21 cellular contexts compared by ENCODE assay signal in the genomic region with DNA sequence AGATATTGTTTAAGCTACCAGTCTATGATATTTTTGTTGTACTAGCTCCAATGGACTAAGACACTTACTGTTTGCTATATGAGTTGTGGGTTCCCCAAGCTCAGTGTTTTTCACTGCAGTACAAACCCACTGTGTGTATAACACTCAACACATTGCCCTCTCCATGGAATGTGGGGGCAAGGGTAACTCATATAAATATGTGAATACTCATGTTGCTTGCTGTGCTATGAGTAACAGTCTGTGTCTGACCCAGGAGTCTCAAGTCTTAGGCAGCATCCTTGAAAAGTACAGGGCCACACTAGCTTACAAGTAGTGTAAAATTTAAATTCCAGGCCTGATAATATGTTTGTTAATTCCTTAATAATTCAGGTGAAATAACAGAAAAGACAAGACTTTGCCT. TPM values are rescaled to one million over a fixed set of nuclear protein-coding genes. Genes with fewer than 3 reads are reported as not detected.
"Had no signal": no experiment of that assay in that cellular context is flagged by ENCODE, and none has a peak within 500 bp of the region (broad histone marks: within the 10 kb centered on the region; RNA-seq: fewer than 3 reads in every experiment).

No MANE protein-coding gene starts in this region.

- H3K4me3 ChIP-seq: colonic mucosa, esophagus squamous epithelium, heart left ventricle, psoas muscle, right lobe of liver, stomach, thoracic aorta, transverse colon had no signal

- H3K27ac ChIP-seq: colonic mucosa, esophagus squamous epithelium, heart left ventricle, psoas muscle, right lobe of liver, stomach, thoracic aorta, transverse colon had no signal

- H3K4me1 ChIP-seq: colonic mucosa, esophagus squamous epithelium, heart left ventricle, psoas muscle, right lobe of liver, stomach, transverse colon had no signal

- DNase-seq: colonic mucosa; dermis blood vessel endothelial cell; esophagus squamous epithelium; heart left ventricle; hippocampal formation; kidney glomerular epithelial cell; mammary epithelial cell; naive thymus-derived CD4-positive, alpha-beta T cell; nephron progenitor cell; psoas muscle; retina; right lobe of liver; stimulated activated CD4-positive, alpha-beta T cell treated with anti-CD3 and anti-CD28 coated beads, Interleukin-2, amount 100 ng/mL, for 24 hours; stimulated activated CD4-positive, alpha-beta T cell treated with anti-CD3 and anti-CD28 coated beads, Interleukin-4, amount 100 ng/mL, for 4 hours; stimulated activated naive B cell treated with anti-CD40 and anti-IgM and Interleukin-4, amounts not matched to agents 10 μg/mL and 1 μg/mL and 100 μg/mL, for 72 hours; stomach; substantia nigra; transverse colon had no signal

- H3K9me3 ChIP-seq: colonic mucosa, esophagus squamous epithelium, heart left ventricle, psoas muscle, right lobe of liver, stomach, thoracic aorta, transverse colon had no signal

- H3K27me3 Mint-ChIP-seq: naive thymus-derived CD4-positive, alpha-beta T cell; stimulated activated naive B cell treated with anti-CD40 and anti-IgM and Interleukin-4, amounts not matched to agents 10 μg/mL and 1 μg/mL and 100 μg/mL, for 72 hours had no signal

- H3K36me3 ChIP-seq: colonic mucosa, esophagus squamous epithelium, heart left ventricle, right lobe of liver, stomach, thoracic aorta, transverse colon had no signal

- H3K4me3 Mint-ChIP-seq: naive thymus-derived CD4-positive, alpha-beta T cell; nephron progenitor cell; stimulated activated naive B cell treated with anti-CD40 and anti-IgM and Interleukin-4, amounts not matched to agents 10 μg/mL and 1 μg/mL and 100 μg/mL, for 72 hours had no signal

- H3K4me1 Mint-ChIP-seq: naive thymus-derived CD4-positive, alpha-beta T cell; nephron progenitor cell; stimulated activated naive B cell treated with anti-CD40 and anti-IgM and Interleukin-4, amounts not matched to agents 10 μg/mL and 1 μg/mL and 100 μg/mL, for 72 hours had no signal

- H3K27me3 ChIP-seq: colonic mucosa, esophagus squamous epithelium, heart left ventricle, right lobe of liver, stomach, transverse colon had no signal

- H3K36me3 Mint-ChIP-seq: naive thymus-derived CD4-positive, alpha-beta T cell; stimulated activated naive B cell treated with anti-CD40 and anti-IgM and Interleukin-4, amounts not matched to agents 10 μg/mL and 1 μg/mL and 100 μg/mL, for 72 hours had no signal

- H3K27ac Mint-ChIP-seq: naive thymus-derived CD4-positive, alpha-beta T cell; nephron progenitor cell; stimulated activated naive B cell treated with anti-CD40 and anti-IgM and Interleukin-4, amounts not matched to agents 10 μg/mL and 1 μg/mL and 100 μg/mL, for 72 hours had no signal

- H3K9me3 Mint-ChIP-seq: nephron progenitor cell had no signal

RNA-seq across cellular contexts. Expression of a gene that starts 22.5 kb away (rescaled TPM):
- total RNA-seq: dermis blood vessel endothelial cell; glomerular endothelial cell; mononuclear cell; naive thymus-derived CD4-positive, alpha-beta T cell had no signal
- polyA plus RNA-seq: naive thymus-derived CD4-positive, alpha-beta T cell had no signal
